ENCODE assay signal across 21 cellular contexts in the genomic region with DNA sequence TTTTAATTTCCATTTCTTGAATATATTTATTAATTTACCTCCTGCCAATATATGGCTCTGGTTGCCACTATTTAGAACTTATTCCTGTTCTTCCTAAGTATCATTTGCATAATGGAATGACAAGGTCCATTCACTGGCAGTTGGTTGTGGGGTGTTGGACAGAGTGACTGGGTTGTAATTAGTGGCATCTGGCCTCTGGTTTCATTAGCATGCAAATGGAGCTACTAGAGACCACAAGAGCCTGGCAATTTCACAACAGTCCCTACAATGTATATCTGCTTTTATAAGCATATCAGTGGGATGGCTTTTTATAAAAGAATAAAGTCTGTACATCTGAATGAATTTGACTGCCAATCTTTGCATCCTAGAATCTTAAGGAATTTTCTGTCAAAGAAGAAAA.
"Had no signal": no experiment of that assay in that cellular context is flagged by ENCODE, and none has a peak within 500 bp of the region (broad histone marks: within the 10 kb centered on the region; RNA-seq: fewer than 3 reads in every experiment).

No MANE protein-coding gene starts in this region.

- H3K4me1 Mint-ChIP-seq: activated CD4-positive, alpha-beta T cell treated with anti-CD3 and anti-CD28 coated beads, Interleukin-2, amount 10 ng/mL, durations not matched to agents 7 days and 5 days; activated naive CD8-positive, alpha-beta T cell treated with anti-CD3 and anti-CD28 coated beads, Interleukin-2, amount 50 U/mL, for 24 hours; immature natural killer cell; mesothelial cell of epicardium; naive thymus-derived CD8-positive, alpha-beta T cell had no signal

- H3K27me3 Mint-ChIP-seq: activated CD4-positive, alpha-beta T cell treated with anti-CD3 and anti-CD28 coated beads, Interleukin-2, amount 10 ng/mL, durations not matched to agents 7 days and 5 days; activated naive CD8-positive, alpha-beta T cell treated with anti-CD3 and anti-CD28 coated beads, Interleukin-2, amount 50 U/mL, for 24 hours; naive thymus-derived CD8-positive, alpha-beta T cell had no signal

- H3K27ac ChIP-seq: cardiac muscle cell, epithelial cell of prostate, left lung, prostate gland, upper lobe of right lung, VCaP had no signal

- H3K36me3 ChIP-seq: cardiac muscle cell, left lung, prostate gland, upper lobe of right lung had no signal

- H3K4me3 ChIP-seq: cardiac muscle cell, left lung, lung, prostate gland, upper lobe of right lung had no signal

- ATAC-seq: activated CD8-positive, alpha-beta T cell treated with anti-CD3 and anti-CD28 coated beads, Interleukin-2, amount 10 ng/mL, durations not matched to agents 7 days and 5 days; activated naive CD8-positive, alpha-beta T cell treated with anti-CD3 and anti-CD28 coated beads, Interleukin-2, amount 50 U/mL, for 24 hours; left lung; naive thymus-derived CD8-positive, alpha-beta T cell; upper lobe of right lung had no signal

- H3K36me3 Mint-ChIP-seq: mesothelial cell of epicardium had no signal

- DNase-seq: activated CD4-positive, alpha-beta T cell treated with anti-CD3 and anti-CD28 coated beads, Interleukin-2, amount 10 ng/mL, durations not matched to agents 7 days and 5 days; activated CD4-positive, CD25-positive, alpha-beta regulatory T cell treated with anti-CD3 and anti-CD28 coated beads, Interleukin-2, amount 50 U/mL, for 72 hours; activated CD8-positive, alpha-beta T cell treated with anti-CD3 and anti-CD28 coated beads, Interleukin-2, amount 10 ng/mL, durations not matched to agents 7 days and 5 days; activated gamma-delta T cell; activated naive CD4-positive, alpha-beta T cell treated with anti-CD3 and anti-CD28 coated beads, Interleukin-2, amount 50 U/mL, for 16 hours; activated naive CD8-positive, alpha-beta T cell treated with anti-CD3 and anti-CD28 coated beads, Interleukin-2, amount 50 U/mL, for 24 hours; cortex of kidney; immature natural killer cell; left lung; naive thymus-derived CD8-positive, alpha-beta T cell; stimulated activated CD4-positive, alpha-beta T cell treated with anti-CD3 and anti-CD28 coated beads, Interleukin-2, amount 100 ng/mL, for 48 hours; stimulated activated naive CD4-positive, alpha-beta T cell; upper lobe of right lung had no signal

- H3K27ac Mint-ChIP-seq: activated CD4-positive, alpha-beta T cell treated with anti-CD3 and anti-CD28 coated beads, Interleukin-2, amount 10 ng/mL, durations not matched to agents 7 days and 5 days; activated CD8-positive, alpha-beta T cell treated with anti-CD3 and anti-CD28 coated beads, Interleukin-2, amount 10 ng/mL, durations not matched to agents 7 days and 5 days; activated naive CD8-positive, alpha-beta T cell treated with anti-CD3 and anti-CD28 coated beads, Interleukin-2, amount 50 U/mL, for 24 hours; activated T-helper 1 cell treated with anti-CD3 and anti-CD28 coated beads, Interleukin-12 subunit alpha, Interleukin-12 subunit beta, Interleukin-2, Interleukin-4 antibody, amounts not matched to agents 30 ng/mL and 10 ng/mL and 1 ng/mL, durations not matched to agents 14 hours and 24 hours and 36 hours; immature natural killer cell; mesothelial cell of epicardium; naive thymus-derived CD8-positive, alpha-beta T cell; T-helper 2 cell treated with Interferon-gamma antibody and Interleukin-4, amounts not matched to agents 5 μg/mL and 100 μg/mL, for 36 hours had no signal

- H3K4me1 ChIP-seq: left lung, prostate gland, upper lobe of right lung had no signal

- H3K27me3 ChIP-seq: cardiac muscle cell, left lung, upper lobe of right lung had no signal

- H3K9me3 ChIP-seq: prostate gland, upper lobe of right lung had no signal

- H3K4me3 Mint-ChIP-seq: activated CD4-positive, alpha-beta T cell treated with anti-CD3 and anti-CD28 coated beads, Interleukin-2, amount 10 ng/mL, durations not matched to agents 7 days and 5 days; activated CD8-positive, alpha-beta T cell treated with anti-CD3 and anti-CD28 coated beads, Interleukin-2, amount 10 ng/mL, durations not matched to agents 7 days and 5 days; activated naive CD8-positive, alpha-beta T cell treated with anti-CD3 and anti-CD28 coated beads, Interleukin-2, amount 50 U/mL, for 24 hours; activated T-helper 1 cell treated with anti-CD3 and anti-CD28 coated beads, Interleukin-12 subunit alpha, Interleukin-12 subunit beta, Interleukin-2, Interleukin-4 antibody, amounts not matched to agents 30 ng/mL and 10 ng/mL and 1 ng/mL, durations not matched to agents 14 hours and 24 hours and 36 hours; immature natural killer cell; mesothelial cell of epicardium; naive thymus-derived CD8-positive, alpha-beta T cell; T-helper 2 cell treated with Interferon-gamma antibody and Interleukin-4, amounts not matched to agents 5 μg/mL and 100 μg/mL, for 36 hours had no signal
